In the genomic region with DNA sequence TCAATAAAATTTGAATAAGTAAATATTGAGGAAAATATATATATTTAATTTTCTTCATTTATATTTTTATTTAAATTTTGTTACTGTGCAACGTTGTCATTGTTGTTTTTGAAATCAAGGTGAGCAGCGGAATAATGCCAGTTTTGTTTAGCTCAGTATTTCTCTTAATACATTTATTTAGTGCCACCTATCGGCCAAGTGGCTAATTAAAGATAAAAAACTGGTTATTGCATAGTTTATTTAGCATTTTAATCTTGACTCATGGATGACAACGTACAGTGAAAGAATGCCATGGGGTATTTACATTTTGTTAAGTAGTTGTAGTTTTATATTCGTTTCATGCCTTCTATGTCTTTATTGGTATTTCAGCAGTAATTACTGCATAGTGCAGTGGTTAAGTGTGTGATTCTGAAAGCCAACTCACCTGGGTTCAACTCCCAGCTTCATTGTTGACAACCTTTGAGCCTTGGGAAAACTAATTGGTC, we compare ENCODE assay signal across 9 cellular contexts.
DNase-seq lines count a peak whose midpoint lies in the region; ATAC-seq and TF ChIP-seq lines count a peak whose summit lies in the region.
"Had no signal": no experiment of that assay in that cellular context is flagged by ENCODE, and none has a peak within 500 bp of the region (broad histone marks: within the 10 kb centered on the region; RNA-seq: fewer than 3 reads in every experiment).

No MANE protein-coding gene starts in this region.

- intact Hi-C loops in activated CD8-positive, alpha-beta T cell treated with anti-CD3 and anti-CD28 coated beads for 36 hours (cut with micrococcal nuclease) = loop anchor here (5.0 kb wide), 1 partner anchor 568 kb away; no protein-coding TSS in a partner anchor
- intact Hi-C loops in vagina (cut with DNase I) = no loop called here

- H3K9me2 ChIP-seq in MM.1S (replicated peaks; ENCODE audit: insufficient read depth, low read length) = no peaks in the 10 kb centered on the region

- no peak overlapping the region for H2AFZ ChIP-seq in MM.1S (ENCODE audit: low read length)

- CTCF ChIA-PET in activated CD8-positive, alpha-beta T cell treated with anti-CD3 and anti-CD28 coated beads for 36 hours (lab: Charles Lee) = interaction anchor here (1.0 to 2.2 kb wide), 13 partner anchors 9 to 674 kb away, joined by 3 to 13 read pairs (median 3); no protein-coding TSS in a partner anchor
- CTCF ChIA-PET in activated CD8-positive, alpha-beta T cell treated with anti-CD3 and anti-CD28 coated beads, Interleukin-2, amount 10 ng/mL, durations not matched to agents 7 days and 5 days (lab: Charles Lee) = interaction anchor here (0.6 to 2.3 kb wide), 10 partner anchors 10 to 637 kb away, joined by 3 to 15 read pairs (median 3); no protein-coding TSS in a partner anchor

- H3K79me2 ChIP-seq in MM.1S (ENCODE audit: low read length) = no peaks in the 10 kb centered on the region

- H3K4me1 ChIP-seq in MM.1S (ENCODE audit: low read length) = 0 out of 2 replicates have a peak, but pooled peaks cover 4% of the 10 kb centered on the region
- no peaks in the 10 kb centered on the region for H3K4me1 ChIP-seq in vagina

- H3K4me3 Mint-ChIP-seq in activated CD8-positive, alpha-beta T cell treated with anti-CD3 and anti-CD28 coated beads for 36 hours = no peak overlapping the region
- no peak overlapping the region for H3K4me3 Mint-ChIP-seq in activated CD8-positive, alpha-beta T cell treated with anti-CD3 and anti-CD28 coated beads, Interleukin-2, amount 10 ng/mL, durations not matched to agents 7 days and 5 days
- H3K4me3 Mint-ChIP-seq: activated naive CD8-positive, alpha-beta T cell treated with anti-CD3 and anti-CD28 coated beads, Interleukin-2, amount 10 ng/mL, durations not matched to agents 7 days and 5 days had no signal

- H3K4me3 ChIP-seq in MM.1S (ENCODE audit: low read length) (no peak overlapping the region), vagina (no peak overlapping the region)

- no peaks in the 10 kb centered on the region for H3F3A ChIP-seq in MM.1S (ENCODE audit: insufficient read depth, low read length)

- H3K27me3 ChIP-seq in MM.1S (replicated peaks; ENCODE audit: insufficient read depth, low read length) (no peaks in the 10 kb centered on the region), vagina (no peaks in the 10 kb centered on the region)

- no peak for TF ChIP-seq POLR2A in vagina (IDR thresholded peaks at IDR 0.05)

- H3K9me3 ChIP-seq in MM.1S (replicated peaks; ENCODE audit: insufficient read depth, low read length) = no peaks in the 10 kb centered on the region
- no peaks in the 10 kb centered on the region for H3K9me3 ChIP-seq in vagina

- no peaks in the 10 kb centered on the region for H3K36me3 Mint-ChIP-seq in activated CD8-positive, alpha-beta T cell treated with anti-CD3 and anti-CD28 coated beads for 36 hours (ENCODE audit: low read depth)
- H3K36me3 Mint-ChIP-seq in activated CD8-positive, alpha-beta T cell treated with anti-CD3 and anti-CD28 coated beads, Interleukin-2, amount 10 ng/mL, durations not matched to agents 7 days and 5 days (ENCODE audit: low read depth) = no peaks in the 10 kb centered on the region
- H3K36me3 Mint-ChIP-seq: activated naive CD8-positive, alpha-beta T cell treated with anti-CD3 and anti-CD28 coated beads, Interleukin-2, amount 10 ng/mL, durations not matched to agents 7 days and 5 days had no signal

- H3K27ac Mint-ChIP-seq in activated CD8-positive, alpha-beta T cell treated with anti-CD3 and anti-CD28 coated beads for 36 hours = no peak overlapping the region
- H3K27ac Mint-ChIP-seq in activated CD8-positive, alpha-beta T cell treated with anti-CD3 and anti-CD28 coated beads, Interleukin-2, amount 10 ng/mL, durations not matched to agents 7 days and 5 days = no peak overlapping the region
- H3K27ac Mint-ChIP-seq: activated naive CD8-positive, alpha-beta T cell treated with anti-CD3 and anti-CD28 coated beads, Interleukin-2, amount 10 ng/mL, durations not matched to agents 7 days and 5 days had no signal

- peaks cover 3% of the 10 kb centered on the region for H3K27me3 Mint-ChIP-seq in activated CD8-positive, alpha-beta T cell treated with anti-CD3 and anti-CD28 coated beads for 36 hours
- peaks cover 4% of the 10 kb centered on the region for H3K27me3 Mint-ChIP-seq in activated CD8-positive, alpha-beta T cell treated with anti-CD3 and anti-CD28 coated beads, Interleukin-2, amount 10 ng/mL, durations not matched to agents 7 days and 5 days (ENCODE audit: low read depth)

- no peak overlapping the region for H3K4me2 ChIP-seq in MM.1S (ENCODE audit: low read depth, low read length)

- H4K20me1 ChIP-seq in MM.1S (ENCODE audit: insufficient read depth, low read length) = no peaks in the 10 kb centered on the region

- no peak overlapping the region for H3K9ac ChIP-seq in MM.1S (ENCODE audit: low read length)

- peak; percentile 68 for TF ChIP-seq CTCF in activated CD8-positive, alpha-beta T cell treated with anti-CD3 and anti-CD28 coated beads for 36 hours (IDR thresholded peaks at IDR 0.05)
- TF ChIP-seq CTCF in MM.1S (IDR thresholded peaks at IDR 0.05; ENCODE audit: low read length) (peak; percentile 55), vagina (IDR thresholded peaks at IDR 0.05) (peak in 2 of 3 experiments; percentile 57 to 68)

- ATAC-seq in activated CD8-positive, alpha-beta T cell treated with anti-CD3 and anti-CD28 coated beads for 36 hours = no peak
- no peak for ATAC-seq in activated CD8-positive, alpha-beta T cell treated with anti-CD3 and anti-CD28 coated beads, Interleukin-2, amount 10 ng/mL, durations not matched to agents 7 days and 5 days
- no peak for ATAC-seq in HG03378 (IDR thresholded peaks at IDR 0.05; ENCODE audit: unreplicated experiment)

- POLR2A ChIA-PET in activated CD8-positive, alpha-beta T cell treated with anti-CD3 and anti-CD28 coated beads for 36 hours (lab: Charles Lee) = interaction anchor here (0.7 kb wide), 1 partner anchor 579 kb away, joined by 4 read pairs; no protein-coding TSS in a partner anchor
- POLR2A ChIA-PET in activated CD8-positive, alpha-beta T cell treated with anti-CD3 and anti-CD28 coated beads, Interleukin-2, amount 10 ng/mL, durations not matched to agents 7 days and 5 days (lab: Charles Lee) = no interaction called here

- H3K9me3 Mint-ChIP-seq in activated CD8-positive, alpha-beta T cell treated with anti-CD3 and anti-CD28 coated beads for 36 hours = no peaks in the 10 kb centered on the region
- no peaks in the 10 kb centered on the region for H3K9me3 Mint-ChIP-seq in activated CD8-positive, alpha-beta T cell treated with anti-CD3 and anti-CD28 coated beads, Interleukin-2, amount 10 ng/mL, durations not matched to agents 7 days and 5 days (ENCODE audit: insufficient read depth)
- H3K9me3 Mint-ChIP-seq: activated naive CD8-positive, alpha-beta T cell treated with anti-CD3 and anti-CD28 coated beads, Interleukin-2, amount 10 ng/mL, durations not matched to agents 7 days and 5 days had no signal

- H3K4me1 Mint-ChIP-seq in activated CD8-positive, alpha-beta T cell treated with anti-CD3 and anti-CD28 coated beads for 36 hours (ENCODE audit: low read depth) = peaks cover 6% of the 10 kb centered on the region
- peaks cover 13% of the 10 kb centered on the region for H3K4me1 Mint-ChIP-seq in activated CD8-positive, alpha-beta T cell treated with anti-CD3 and anti-CD28 coated beads, Interleukin-2, amount 10 ng/mL, durations not matched to agents 7 days and 5 days (ENCODE audit: low read depth)

- no peak overlapping the region for H3K27ac ChIP-seq in MM.1S (ENCODE audit: low read length)
- no peak overlapping the region for H3K27ac ChIP-seq in vagina

- DNase-seq in activated CD8-positive, alpha-beta T cell treated with anti-CD3 and anti-CD28 coated beads for 36 hours = no peak
- no peak for DNase-seq in activated CD8-positive, alpha-beta T cell treated with anti-CD3 and anti-CD28 coated beads, Interleukin-2, amount 10 ng/mL, durations not matched to agents 7 days and 5 days
- peak; percentile 68 for DNase-seq in MM.1S
- DNase-seq in SW480 (ENCODE audit: low spot score) = peak; percentile 46
- peak; percentile 31 for DNase-seq in glomerular visceral epithelial cell (ENCODE audit: extremely low spot score)
- no peak for DNase-seq in vagina (ENCODE audit: extremely low spot score in 2 of 2)
- no peak for DNase-seq in stimulated activated CD4-positive, alpha-beta T cell treated with anti-CD3 and anti-CD28 coated beads, Interleukin-4, amount 100 ng/mL, for 4 hours
- DNase-seq: activated naive CD8-positive, alpha-beta T cell treated with anti-CD3 and anti-CD28 coated beads, Interleukin-2, amount 10 ng/mL, durations not matched to agents 7 days and 5 days had no signal

- no peaks in the 10 kb centered on the region for H3K36me3 ChIP-seq in MM.1S (replicated peaks; ENCODE audit: insufficient read depth, low read length)
- no peaks in the 10 kb centered on the region for H3K36me3 ChIP-seq in vagina

Comparison
In these comparisons a context has a peak if more than half of its experiments do, and no peak if none do; other contexts are left out.
1. DNase-seq: peak in MM.1S (single experiment), SW480 (single experiment) and glomerular visceral epithelial cell (single experiment); none in activated CD8-positive, alpha-beta T cell treated with anti-CD3 and anti-CD28 coated beads for 36 hours (single experiment), activated CD8-positive, alpha-beta T cell treated with anti-CD3 and anti-CD28 coated beads, Interleukin-2, amount 10 ng/mL, durations not matched to agents 7 days and 5 days (single experiment), vagina (0 of 2) and stimulated activated CD4-positive, alpha-beta T cell treated with anti-CD3 and anti-CD28 coated beads, Interleukin-4, amount 100 ng/mL, for 4 hours (0 of 2).
2. Peak in every context shown above with its lines, with median percentiles within 50 percentile points of each other: CTCF ChIP-seq.